10 cellular contexts compared by ENCODE assay signal in genomic region chr3:944786-945185, GRCh38.
"Had no signal": no experiment of that assay in that cellular context is flagged by ENCODE, and none has a peak within 500 bp of the region (broad histone marks: within the 10 kb centered on the region; RNA-seq: fewer than 3 reads in every experiment).

No MANE protein-coding gene starts in this region.

- ATAC-seq: GM23338, HCT116 had no signal

- H3K4me2 ChIP-seq: GM23338 had no signal

- H3K9ac ChIP-seq: GM23248 had no signal

- H3K27ac ChIP-seq: GM23248 had no signal

- H3K4me1 ChIP-seq: HAP-1 had no signal

- H3K9me3 ChIP-seq: HAP-1 had no signal

- H2AFZ ChIP-seq: GM23248, GM23338 had no signal

- H3K36me3 ChIP-seq: HAP-1 had no signal

- DNase-seq: GM23248, GOT3, H7, H9, HCEC 1CT, HFFc6 had no signal

- FAIRE-seq: H54 had no signal

- H3K4me3 ChIP-seq: GM23248, GM23338, HAP-1 had no signal
